In genomic region chr13:26996965-26997752, GRCh38 we compare ENCODE assay signal across 10 cellular contexts.
DNase-seq lines count a peak whose midpoint lies in the region; ATAC-seq and TF ChIP-seq lines count a peak whose summit lies in the region.
"Had no signal": no experiment of that assay in that cellular context is flagged by ENCODE, and none has a peak within 500 bp of the region (broad histone marks: within the 10 kb centered on the region; RNA-seq: fewer than 3 reads in every experiment).

No MANE protein-coding gene starts in this region.

- H3K36me3 ChIP-seq in upper lobe of left lung, result no peaks in the 10 kb centered on the region

- H3K4me1 Mint-ChIP-seq in activated CD4-positive, alpha-beta memory T cell treated with anti-CD3 and anti-CD28 coated beads for 36 hours (ENCODE audit: low read depth), result peaks cover 8% of the 10 kb centered on the region

- CTCF ChIA-PET in activated CD4-positive, alpha-beta memory T cell treated with anti-CD3 and anti-CD28 coated beads for 36 hours (lab: Charles Lee), result interaction anchor here (0.7 to 2.9 kb wide), 5 partner anchors 12 to 1609 kb away, joined by 3 to 10 read pairs (median 4); no protein-coding TSS in a partner anchor

- H3K27ac ChIP-seq in upper lobe of left lung, result no peak overlapping the region

- H3K4me3 Mint-ChIP-seq in activated CD4-positive, alpha-beta memory T cell treated with anti-CD3 and anti-CD28 coated beads for 36 hours, result no peak overlapping the region

- peaks cover 31% of the 10 kb centered on the region for H3K27me3 Mint-ChIP-seq in activated CD4-positive, alpha-beta memory T cell treated with anti-CD3 and anti-CD28 coated beads for 36 hours

- no peak for TF ChIP-seq EP300 in upper lobe of left lung (IDR thresholded peaks at IDR 0.05)

- H3K27ac Mint-ChIP-seq in activated CD4-positive, alpha-beta memory T cell treated with anti-CD3 and anti-CD28 coated beads for 36 hours, result peak overlapping the region; percentile 14

- H3K9me3 Mint-ChIP-seq in activated CD4-positive, alpha-beta memory T cell treated with anti-CD3 and anti-CD28 coated beads for 36 hours, result peaks cover 4% of the 10 kb centered on the region

- peaks cover 0 to 5% (median 2%) of the 10 kb centered on the region in 4 donors for H3K4me1 ChIP-seq in upper lobe of left lung

- TF ChIP-seq CTCF in upper lobe of left lung (IDR thresholded peaks at IDR 0.05), result no peak

- peak; percentile 47 for DNase-seq in GF-D8 (lab: John Stamatoyannopoulos, UW)
- DNase-seq in GM19240 (ENCODE audit: insufficient read length, low spot score), result peak; percentile 49
- peak; percentile 48 for DNase-seq in activated CD4-positive, alpha-beta memory T cell treated with anti-CD3 and anti-CD28 coated beads for 36 hours
- DNase-seq in HT-29 (ENCODE audit: low spot score), result no peak
- no peak for DNase-seq in NCI-H526 (lab: John Stamatoyannopoulos, UW)
- DNase-seq in upper lobe of left lung, result no peak
- DNase-seq in COLO668 (lab: John Stamatoyannopoulos, UW; ENCODE audit: unreplicated experiment), result no peak
- DNase-seq: activated naive CD4-positive, alpha-beta T cell treated with anti-CD3 and anti-CD28 coated beads, Interleukin-2, amount 50 U/mL, for 16 hours; SHP77 had no signal

- no peaks in the 10 kb centered on the region for H3K36me3 Mint-ChIP-seq in activated CD4-positive, alpha-beta memory T cell treated with anti-CD3 and anti-CD28 coated beads for 36 hours

- no peaks in the 10 kb centered on the region for H3K27me3 ChIP-seq in upper lobe of left lung

- peak; percentile 60 for ATAC-seq in HG03039 (IDR thresholded peaks at IDR 0.05; ENCODE audit: unreplicated experiment)
- ATAC-seq in upper lobe of left lung (ENCODE audit: low FRiP score in 2 of 2), result no peak

- POLR2A ChIA-PET in activated CD4-positive, alpha-beta memory T cell treated with anti-CD3 and anti-CD28 coated beads for 36 hours (lab: Charles Lee), result interaction anchor here (0.9 to 2.4 kb wide), 3 partner anchors 9 to 135 kb away, joined by 4 to 8 read pairs (median 4); no protein-coding TSS in a partner anchor

- no peak for TF ChIP-seq POLR2A in upper lobe of left lung (IDR thresholded peaks at IDR 0.05)

- 53 to 61% methylated on average over 6 of the region's 6 CpGs for WGBS in upper lobe of left lung, 2 donors

- peaks cover 0 to 3% (median 0%) of the 10 kb centered on the region in 4 donors for H3K9me3 ChIP-seq in upper lobe of left lung

- no peak overlapping the region for H3K4me3 ChIP-seq in upper lobe of left lung

- intact Hi-C loops in activated CD4-positive, alpha-beta memory T cell treated with anti-CD3 and anti-CD28 coated beads for 36 hours (cut with micrococcal nuclease), result loop anchor here (1.0 to 5.0 kb wide), 2 partner anchors 134 to 205 kb away; no protein-coding TSS in a partner anchor

Comparison
In these comparisons a context has a peak if more than half of its experiments do, and no peak if none do; other contexts are left out.
1. DNase-seq: peak in GF-D8 (single experiment), GM19240 (single experiment) and activated CD4-positive, alpha-beta memory T cell treated with anti-CD3 and anti-CD28 coated beads for 36 hours (single experiment); none in HT-29 (single experiment), NCI-H526 (0 of 2), upper lobe of left lung (0 of 2) and COLO668 (single experiment).